ENCODE assay signal across 8 cellular contexts in the genomic region with DNA sequence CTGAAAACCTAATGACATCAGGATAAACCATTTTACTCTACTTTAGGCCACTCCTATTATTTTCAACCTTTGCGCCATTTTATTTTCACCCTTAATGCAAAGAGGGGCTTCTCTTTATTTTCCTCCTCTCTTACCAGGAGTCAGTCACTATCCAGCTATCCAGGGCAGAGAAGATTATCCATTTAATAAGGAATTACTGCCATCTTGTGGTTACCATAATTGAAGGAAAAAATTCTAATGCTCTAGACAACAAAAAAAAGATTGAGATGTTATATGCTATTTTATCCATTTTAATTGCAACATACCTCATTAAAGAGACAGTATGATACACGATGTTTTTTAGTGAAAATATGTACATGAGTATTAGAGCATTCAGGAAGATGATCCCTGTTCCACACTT.
DNase-seq lines count a peak whose midpoint lies in the region; ATAC-seq and TF ChIP-seq lines count a peak whose summit lies in the region.

No MANE protein-coding gene starts in this region.

- H3K36me3 ChIP-seq in hepatocyte (replicated peaks; ENCODE audit: insufficient read depth, low read depth): no peaks in the 10 kb centered on the region

- H3K9me2 ChIP-seq in hepatocyte (replicated peaks; ENCODE audit: insufficient read depth): no peaks in the 10 kb centered on the region

- no peak overlapping the region for H3K27ac ChIP-seq in hepatocyte

- no peak overlapping the region for H3K4me2 ChIP-seq in hepatocyte

- peak; percentile 13 for DNase-seq in AG09309 (ENCODE audit: low read depth)
- peak; percentile 38 for DNase-seq in HT-29 (ENCODE audit: low spot score)
- DNase-seq in SK-N-DZ (ENCODE audit: low spot score): peak; percentile 47
- DNase-seq in hepatocyte (ENCODE audit: low spot score): peak; percentile 48
- DNase-seq in RPMI8226: no peak
- no peak for DNase-seq in NCI-H187 treated with DMSO at 0.1 percent for 48 hours (lab: John Stamatoyannopoulos, UW)

- H3K9me3 ChIP-seq in hepatocyte (ENCODE audit: low read depth): no peaks in the 10 kb centered on the region

- H3K27me3 ChIP-seq in hepatocyte: no peaks in the 10 kb centered on the region

- H3K79me2 ChIP-seq in hepatocyte: no peaks in the 10 kb centered on the region

- TF ChIP-seq CTCF in AG09309 (IDR thresholded peaks at IDR 0.05; ENCODE audit: control insufficient read depth, insufficient read depth, low read depth, low read length, missing control alignments) (peak; percentile 39), hepatocyte (IDR thresholded peaks at IDR 0.05; ENCODE audit: poor library complexity) (peak; percentile 59)

- H3K4me3 ChIP-seq in AG09309 (ENCODE audit: control insufficient read depth, low read depth, low read length): no peak overlapping the region
- no peak overlapping the region for H3K4me3 ChIP-seq in hepatocyte

- no peaks in the 10 kb centered on the region for H3K4me1 ChIP-seq in hepatocyte (ENCODE audit: insufficient read depth)

- 35% methylated on average over 2 of the region's 2 CpGs for WGBS in hepatocyte (ENCODE audit: low lambda C conversion rate, missing lambda C conversion rate)

- H2AFZ ChIP-seq in hepatocyte: no peak overlapping the region

- H4K20me1 ChIP-seq in hepatocyte (ENCODE audit: insufficient read depth, poor library complexity, severe bottlenecking): no peaks in the 10 kb centered on the region

- no peak for ATAC-seq in HG03139 (IDR thresholded peaks at IDR 0.05; ENCODE audit: unreplicated experiment)
- ATAC-seq in HG03175 (IDR thresholded peaks at IDR 0.05; ENCODE audit: unreplicated experiment): no peak

Comparison
In these comparisons a context has a peak if more than half of its experiments do, and no peak if none do; other contexts are left out.
1. DNase-seq: peak in AG09309 (single experiment), HT-29 (single experiment), SK-N-DZ (single experiment) and hepatocyte (single experiment); none in RPMI8226 (single experiment) and NCI-H187 treated with DMSO at 0.1 percent for 48 hours (single experiment).